In genomic region chr19:48993175-48994034, GRCh38 we compare ENCODE assay signal across 8 cellular contexts. TPM values are rescaled to one million over a fixed set of nuclear protein-coding genes. Genes with fewer than 3 reads are reported as not detected.
A peak's percentile ranks its signal among the peaks of the same experiment; 100 is the strongest.
DNase-seq lines count a peak whose midpoint lies in the region; ATAC-seq, FAIRE-seq and TF ChIP-seq lines count a peak whose summit lies in the region.

Gene GYS1, minus strand, starts transcription at chr19:48993309. Its CDS starts 197 bp downstream, at chr19:48993112.
Gene RUVBL2, plus strand, starts transcription at chr19:48993887. Its CDS starts 25 bp downstream, at chr19:48993912.

- TF ChIP-seq CTCF in 22Rv1 (IDR thresholded peaks at IDR 0.05) (peak; percentile 98), brain (conservative IDR thresholded peaks at IDR 0.05) (peak; percentile 87 to 94), gastrocnemius medialis (IDR thresholded peaks at IDR 0.05 in 4 of 5, conservative IDR thresholded peaks at IDR 0.05 in 1 of 5) (peak; percentile 98 to 99 (median 99))

- peak; percentile 94 for FAIRE-seq in TTC549 (lab: Jason Lieb, UNC)

- peaks cover 19% of the 10 kb centered on the region for H3K27me3 Mint-ChIP-seq in brain

- DNase-seq in NCI-H2107 (lab: John Stamatoyannopoulos, UW) (peak; percentile 95), iPS DF 4.7 (ENCODE audit: extremely low read depth, low spot score) (peak; percentile 98), gastrocnemius medialis (peak; percentile 98 to 100)

- peaks cover 0 to 2% (median 0%) of the 10 kb centered on the region in 5 experiments for H3K9me3 Mint-ChIP-seq in brain

- peak; percentile 98 to 99 for TF ChIP-seq POLR2A in gastrocnemius medialis (IDR thresholded peaks at IDR 0.05)

- peak within 1 kb of the TSS; percentile 92 for H3K27ac ChIP-seq in 22Rv1
- peak within 1 kb of the TSS; percentile 93 to 100 (median 99) for H3K27ac ChIP-seq in gastrocnemius medialis

- ATAC-seq in GM18517 (IDR thresholded peaks at IDR 0.05; ENCODE audit: unreplicated experiment) (peak; percentile 87), HG03060 (IDR thresholded peaks at IDR 0.05; ENCODE audit: low read depth, unreplicated experiment) (peak; percentile 69), gastrocnemius medialis (peak; percentile 73 to 75)

- intact Hi-C loops in gastrocnemius medialis (cut with DNase I; ENCODE audit: low total_unique reads) = loop anchor here (1.0 to 10.0 kb wide), 7 partner anchors 28 to 821 kb away; partner anchors contain the start of genes EMP3, FTL, FUZ and KCNA7

- peaks cover 0 to 8% of the 10 kb centered on the region in 2 donors for H3K36me3 ChIP-seq in gastrocnemius medialis

- H3K9me3 ChIP-seq in gastrocnemius medialis = no peaks in the 10 kb centered on the region

- in situ Hi-C loops in gastrocnemius medialis (cut with MboI; ENCODE audit: low sequenced_read_pairs in 4 of 4) = no loop called here

- peaks cover 49% of the 10 kb centered on the region for H3K4me1 Mint-ChIP-seq in brain

- H3K27me3 ChIP-seq in gastrocnemius medialis = no peaks in the 10 kb centered on the region

- peaks cover 22% of the 10 kb centered on the region for H3K36me3 Mint-ChIP-seq in brain

- H3K4me3 ChIP-seq in gastrocnemius medialis = peak within 1 kb of the TSS; percentile 75 to 99 (median 84)

- H3K27ac Mint-ChIP-seq in brain = peak within 1 kb of the TSS; percentile 96 to 99 (median 97)

- H3K4me1 ChIP-seq in gastrocnemius medialis = peaks cover 44 to 51% of the 10 kb centered on the region in 2 donors

- peak within 1 kb of the TSS; percentile 94 to 99 (median 97) for H3K4me3 Mint-ChIP-seq in brain

RNA-seq across cellular contexts. Expression of gene GYS1, which starts in this region (rescaled TPM):
- 21.8 TPM for polyA plus RNA-seq in brain (ENCODE audit: insufficient read depth, low read depth, low replicate concordance)
- 100 to 1,000 TPM; 110 to 221 (median 126) TPM for total RNA-seq in gastrocnemius medialis

RNA-seq across cellular contexts. Expression of gene RUVBL2, which starts in this region (rescaled TPM):
- 166 TPM for polyA plus RNA-seq in brain (ENCODE audit: insufficient read depth, low read depth, low replicate concordance)
- total RNA-seq in gastrocnemius medialis = 100 to 1,000 TPM; 134 to 185 (median 146) TPM

Comparison
In these comparisons a context has a peak if more than half of its experiments do, and no peak if none do; other contexts are left out.
1. Peak in every context shown above with its lines: DNase-seq, ATAC-seq, H3K4me3 ChIP-seq and H3K27ac ChIP-seq.